In genomic region chr11:78645226-78646202, GRCh38 we compare ENCODE assay signal across 8 cellular contexts.
DNase-seq lines count a peak whose midpoint lies in the region; ATAC-seq, FAIRE-seq and TF ChIP-seq lines count a peak whose summit lies in the region.

No MANE protein-coding gene starts in this region.

- 30% methylated on average over 5 of the region's 5 CpGs for WGBS in right lobe of liver (ENCODE audit: insufficient coverage, low coverage, low lambda C conversion rate, missing lambda C conversion rate)

- intact Hi-C loops in right lobe of liver (cut with DNase I): loop anchor here in 1 of 2 donors (10.0 kb wide), 3 partner anchors 319 to 849 kb away; no protein-coding TSS in a partner anchor

- TF ChIP-seq POLR2A in right lobe of liver (IDR thresholded peaks at IDR 0.05): no peak

- peak; percentile 77 for ATAC-seq in HG03139 (IDR thresholded peaks at IDR 0.05; ENCODE audit: unreplicated experiment)
- ATAC-seq in right lobe of liver: peak; percentile 92 to 97 (median 94)

- peak; percentile 84 for FAIRE-seq in GM18507 (lab: Jason Lieb, UNC)

- no peaks in the 10 kb centered on the region for H3K9me3 ChIP-seq in right lobe of liver

- H3K79me2 ChIP-seq in ACC112 (ENCODE audit: control insufficient read depth, insufficient read depth, low read length, unreplicated experiment): no peaks in the 10 kb centered on the region

- peaks cover 3% of the 10 kb centered on the region for H3K4me1 ChIP-seq in ACC112 (ENCODE audit: control insufficient read depth, insufficient read depth, low read length, unreplicated experiment)
- H3K4me1 ChIP-seq in right lobe of liver: no peaks in the 10 kb centered on the region

- DNase-seq in GM18507 (ENCODE audit: extremely low spot score, insufficient read length, low read depth) (peak; percentile 36), NCI-H345 (lab: John Stamatoyannopoulos, UW) (peak; percentile 60), coronary artery (ENCODE audit: low spot score) (no peak), right lobe of liver (peak; percentile 60 to 76 (median 70))
- peak; percentile 37 to 48 for DNase-seq in activated CD4-positive, alpha-beta T cell treated with anti-CD3 and anti-CD28 coated beads for 24 hours (ENCODE audit: low read depth in 2 of 2)
- peak; percentile 36 for DNase-seq in stimulated activated CD8-positive, alpha-beta memory T cell treated with anti-CD3 and anti-CD28 coated beads, Interleukin-12 subunit alpha, Interleukin-12 subunit beta, amount 100 ng/mL, for 1 hour (ENCODE audit: low read depth)

- H3K27me3 ChIP-seq in ACC112 (ENCODE audit: insufficient read depth, low read length) (no peaks in the 10 kb centered on the region), right lobe of liver (no peaks in the 10 kb centered on the region)

- peak overlapping the region; percentile 57 for H3K4me3 ChIP-seq in ACC112 (ENCODE audit: low read depth, low read length)
- H3K4me3 ChIP-seq in coronary artery: no peak overlapping the region
- no peak overlapping the region for H3K4me3 ChIP-seq in right lobe of liver

- H3K27ac ChIP-seq in ACC112 (ENCODE audit: low read depth, low read length) (no peak overlapping the region), coronary artery (no peak overlapping the region), right lobe of liver (no peak overlapping the region)

- TF ChIP-seq CTCF in coronary artery (IDR thresholded peaks at IDR 0.05): peak; percentile 89
- peak; percentile 91 to 94 (median 94) for TF ChIP-seq CTCF in right lobe of liver (IDR thresholded peaks at IDR 0.05)

- H3K36me3 ChIP-seq in ACC112 (ENCODE audit: insufficient read depth, low read length): no peaks in the 10 kb centered on the region
- H3K36me3 ChIP-seq in right lobe of liver: no peaks in the 10 kb centered on the region

- peak overlapping the region; percentile 20 for H2AFZ ChIP-seq in ACC112 (ENCODE audit: low read length, unreplicated experiment)
